In the genomic region with DNA sequence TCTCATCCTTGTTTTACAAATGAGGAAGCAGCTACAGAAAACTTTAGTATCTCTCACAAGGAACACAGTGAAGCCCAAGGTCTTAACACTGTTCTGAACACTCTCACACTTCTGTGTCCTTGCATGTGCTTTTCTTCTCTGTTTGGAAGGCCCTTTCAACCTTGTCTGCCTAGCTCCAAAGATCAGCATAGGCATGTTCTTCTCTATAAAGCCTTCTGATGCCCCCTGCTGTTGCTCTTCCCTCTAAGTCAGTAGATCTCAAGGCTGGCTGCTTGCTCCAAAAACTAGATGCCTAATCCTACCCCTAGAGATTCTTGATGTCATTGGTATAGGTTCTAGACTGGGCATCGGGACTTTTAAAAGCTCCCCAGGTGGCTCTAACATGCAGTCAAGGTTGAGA, we compare ENCODE assay signal across 9 cellular contexts. TPM values are rescaled to one million over a fixed set of nuclear protein-coding genes. Genes with fewer than 3 reads are reported as not detected.
DNase-seq lines count a peak whose midpoint lies in the region; ATAC-seq and TF ChIP-seq lines count a peak whose summit lies in the region.
"Had no signal": no experiment of that assay in that cellular context is flagged by ENCODE, and none has a peak within 500 bp of the region (broad histone marks: within the 10 kb centered on the region; RNA-seq: fewer than 3 reads in every experiment).

No MANE protein-coding gene starts in this region.

- peak; percentile 43 for ATAC-seq in GM18519 (IDR thresholded peaks at IDR 0.05; ENCODE audit: low FRiP score, unreplicated experiment)
- ATAC-seq in HG03108 (IDR thresholded peaks at IDR 0.05; ENCODE audit: unreplicated experiment), result peak; percentile 49
- no peak for ATAC-seq in GM19328 (IDR thresholded peaks at IDR 0.05; ENCODE audit: unreplicated experiment)

- POLR2A ChIA-PET in activated CD4-positive, alpha-beta memory T cell treated with anti-CD3 and anti-CD28 coated beads for 36 hours (lab: Charles Lee), result interaction anchor here (1.8 kb wide), 2 partner anchors 118 to 159 kb away, joined by 5 to 8 read pairs; partner anchors contain the start of genes ACOT9 and SAT1

- no peaks in the 10 kb centered on the region for H4K20me1 ChIP-seq in osteoblast (ENCODE audit: insufficient read depth, low read length)

- peaks cover 1% of the 10 kb centered on the region for H3K36me3 Mint-ChIP-seq in activated CD4-positive, alpha-beta memory T cell treated with anti-CD3 and anti-CD28 coated beads for 36 hours

- H3K79me2 ChIP-seq in osteoblast (ENCODE audit: insufficient read depth, low read length), result no peaks in the 10 kb centered on the region

- DNase-seq in NCI-H510A treated with DMSO at 0.1 percent for 48 hours (lab: John Stamatoyannopoulos, UW), result peak; percentile 71
- DNase-seq in activated CD4-positive, alpha-beta memory T cell treated with anti-CD3 and anti-CD28 coated beads for 36 hours, result peak; percentile 46
- peak; percentile 64 to 80 for DNase-seq in foreskin fibroblast
- DNase-seq in osteoblast (ENCODE audit: insufficient read length, low spot score, missing footprints), result no peak

- H3K9me3 Mint-ChIP-seq in activated CD4-positive, alpha-beta memory T cell treated with anti-CD3 and anti-CD28 coated beads for 36 hours, result no peaks in the 10 kb centered on the region
- H3K9me3 Mint-ChIP-seq: T-helper 1 cell treated with Interleukin-12 subunit alpha and Interleukin-12 subunit beta and Interleukin-4 antibody, amounts not matched to agents 30 μg/mL and 1 μg/mL, for 36 hours had no signal

- H3K9me3 ChIP-seq in osteoblast (ENCODE audit: low read depth, low read length), result no peaks in the 10 kb centered on the region

- no peak overlapping the region for H3K4me3 ChIP-seq in foreskin fibroblast (ENCODE audit: low read depth in 1 of 2, low read length in 2 of 2)
- H3K4me3 ChIP-seq in osteoblast (ENCODE audit: insufficient read depth, low read length), result peak overlapping the region; percentile 20

- H3K4me3 Mint-ChIP-seq in activated CD4-positive, alpha-beta memory T cell treated with anti-CD3 and anti-CD28 coated beads for 36 hours, result no peak overlapping the region
- H3K4me3 Mint-ChIP-seq: T-helper 1 cell treated with Interleukin-12 subunit alpha and Interleukin-12 subunit beta and Interleukin-4 antibody, amounts not matched to agents 30 μg/mL and 1 μg/mL, for 36 hours had no signal

- CTCF ChIA-PET in activated CD4-positive, alpha-beta memory T cell treated with anti-CD3 and anti-CD28 coated beads for 36 hours (lab: Charles Lee), result interaction anchor here (0.6 to 4.3 kb wide), 39 partner anchors 11 to 291 kb away, joined by 3 to 100 read pairs (median 5); partner anchors contain the start of genes ACOT9, EIF2S3, PRDX4 and SAT1

- H3K27ac ChIP-seq in C4-2B (peak overlapping the region; percentile 22; the same call in 1 of the 2 replicates), osteoblast (ENCODE audit: low read depth, low read length) (peak overlapping the region; percentile 56)

- no peaks in the 10 kb centered on the region for H3K27me3 Mint-ChIP-seq in activated CD4-positive, alpha-beta memory T cell treated with anti-CD3 and anti-CD28 coated beads for 36 hours

- H3K4me2 ChIP-seq in osteoblast (ENCODE audit: insufficient read depth, low read length), result peak overlapping the region; percentile 72

- peaks cover 15% of the 10 kb centered on the region for H3K4me1 Mint-ChIP-seq in activated CD4-positive, alpha-beta memory T cell treated with anti-CD3 and anti-CD28 coated beads for 36 hours (ENCODE audit: low read depth)

- no peak overlapping the region for H3K27ac Mint-ChIP-seq in activated CD4-positive, alpha-beta memory T cell treated with anti-CD3 and anti-CD28 coated beads for 36 hours
- H3K27ac Mint-ChIP-seq: T-helper 1 cell treated with Interleukin-12 subunit alpha and Interleukin-12 subunit beta and Interleukin-4 antibody, amounts not matched to agents 30 μg/mL and 1 μg/mL, for 36 hours had no signal

- H3K36me3 ChIP-seq in osteoblast (ENCODE audit: insufficient read depth, low read length), result no peaks in the 10 kb centered on the region

- peak overlapping the region; percentile 2 for H2AFZ ChIP-seq in osteoblast (ENCODE audit: low read length)

- H3K4me1 ChIP-seq in osteoblast (ENCODE audit: insufficient read depth, low read length), result peaks cover 37% of the 10 kb centered on the region

- TF ChIP-seq CTCF in C4-2B (conservative IDR thresholded peaks at IDR 0.05) (peak; percentile 51), foreskin fibroblast (IDR thresholded peaks at IDR 0.05; ENCODE audit: low read depth, low read length) (peak; percentile 52), osteoblast (IDR thresholded peaks at IDR 0.05; ENCODE audit: extremely low read depth, low read depth, low read length) (peak; percentile 57)

- H3K27me3 ChIP-seq in osteoblast (ENCODE audit: insufficient read depth, low read length), result no peaks in the 10 kb centered on the region

- intact Hi-C loops in activated CD4-positive, alpha-beta memory T cell treated with anti-CD3 and anti-CD28 coated beads for 36 hours (cut with micrococcal nuclease), result loop anchor here (1.0 to 2.0 kb wide), 5 partner anchors 119 to 239 kb away; partner anchors contain the start of gene SAT1

RNA-seq across cellular contexts. Expression of gene APOO, which starts 5.9 kb away (rescaled TPM):
- total RNA-seq in activated CD4-positive, alpha-beta memory T cell treated with anti-CD3 and anti-CD28 coated beads for 36 hours, result 10 to 100 TPM; 32.8 to 35.0 TPM
- 5.6 and 7.2 TPM in 2 replicates for total RNA-seq in osteoblast

RNA-seq across cellular contexts. Expression of gene CXorf58, which starts 6.0 kb away (rescaled TPM):
- total RNA-seq in activated CD4-positive, alpha-beta memory T cell treated with anti-CD3 and anti-CD28 coated beads for 36 hours, result under 1 TPM in 1 of 2 experiments, not detected in 1; 0.17 TPM
- not detected in 2 replicates for total RNA-seq in osteoblast
